In genomic region chr2:20049631-20050030, GRCh38 we compare ENCODE assay signal across 9 cellular contexts. TPM values are rescaled to one million over a fixed set of nuclear protein-coding genes. Genes with fewer than 3 reads are reported as not detected.
A peak's percentile ranks its signal among the peaks of the same experiment; 100 is the strongest.
DNase-seq lines count a peak whose midpoint lies in the region; ATAC-seq and TF ChIP-seq lines count a peak whose summit lies in the region.
"Had no signal": no experiment of that assay in that cellular context is flagged by ENCODE, and none has a peak within 500 bp of the region (broad histone marks: within the 10 kb centered on the region; RNA-seq: fewer than 3 reads in every experiment).

No MANE protein-coding gene starts in this region.

- no peaks in the 10 kb centered on the region for H3K27me3 ChIP-seq in AG04450 (ENCODE audit: control insufficient read depth, insufficient read depth, low read length)
- no peaks in the 10 kb centered on the region for H3K27me3 ChIP-seq in mesendoderm (ENCODE audit: insufficient read depth, low read length, poor library complexity)

- peaks cover 5% of the 10 kb centered on the region for H3K36me3 Mint-ChIP-seq in MCF 10A (ENCODE audit: insufficient read depth, unreplicated experiment)

- H3K4me3 ChIP-seq in AG04450 (ENCODE audit: low read depth, low read length) (peak overlapping the region; percentile 97), mesendoderm (ENCODE audit: low read length) (peak overlapping the region; percentile 96)

- in situ Hi-C loops in KBM-7 (cut with MboI; ENCODE audit: low pct_unique_long_range_greater_than_20kb, low sequenced_read_pairs): no loop called here

- WGBS in mesendoderm (ENCODE audit: extremely low coverage, insufficient coverage, low lambda C conversion rate): no CpG with 5 or more reads among the region's 3 CpGs

- H4K8ac ChIP-seq in mesendoderm (ENCODE audit: low read depth, low read length): no peak overlapping the region

- no peak for ATAC-seq in HG03139 (IDR thresholded peaks at IDR 0.05; ENCODE audit: unreplicated experiment)
- ATAC-seq in HG03432 (IDR thresholded peaks at IDR 0.05; ENCODE audit: unreplicated experiment): no peak

- TF ChIP-seq CTCF in AG04450 (IDR thresholded peaks at IDR 0.05; ENCODE audit: low read depth, low read length) (no peak), MCF 10A (IDR thresholded peaks at IDR 0.05; ENCODE audit: unreplicated experiment) (no peak)

- H3K4me3 Mint-ChIP-seq in MCF 10A (ENCODE audit: unreplicated experiment): no peak overlapping the region

- H3K79me1 ChIP-seq in mesendoderm (ENCODE audit: low read length): no peaks in the 10 kb centered on the region

- no peak overlapping the region for H2AK5ac ChIP-seq in mesendoderm (ENCODE audit: low read length)

- POLR2A ChIA-PET in AG04450 (lab: Yijun Ruan, JAX): interaction anchor here (1.1 to 4.6 kb wide), 3 partner anchors 21 to 45 kb away, joined by 3 to 44 read pairs (median 33); no protein-coding TSS in a partner anchor
- POLR2A ChIA-PET in MCF 10A (lab: Yijun Ruan, JAX): interaction anchor here (0.7 to 11.8 kb wide), 13 partner anchors 11 to 182 kb away, joined by 3 to 522 read pairs (median 9); partner anchors contain the start of genes SDC1 and WDR35

- intact Hi-C loops in MCF 10A (cut with micrococcal nuclease): loop anchor here (1.0 to 2.0 kb wide), 3 partner anchors 34 to 93 kb away; no protein-coding TSS in a partner anchor

- H3K9ac ChIP-seq in mesendoderm (ENCODE audit: low read length): peak overlapping the region; percentile 98

- H3K27ac ChIP-seq in AG04450 (ENCODE audit: low read depth, low read length) (peak overlapping the region; percentile 43), mesendoderm (ENCODE audit: low read depth, low read length) (peak overlapping the region; percentile 66)

- H3K18ac ChIP-seq in mesendoderm (ENCODE audit: low read length): peak overlapping the region; percentile 64

- no peak overlapping the region for H3K27ac Mint-ChIP-seq in MCF 10A (ENCODE audit: low read depth, unreplicated experiment)

- no peaks in the 10 kb centered on the region for H3K9me3 Mint-ChIP-seq in MCF 10A (ENCODE audit: unreplicated experiment)

- peaks cover 24% of the 10 kb centered on the region for H3K4me1 Mint-ChIP-seq in MCF 10A (ENCODE audit: insufficient read depth, unreplicated experiment)

- H3K4me1 ChIP-seq in mesendoderm (ENCODE audit: control insufficient read depth, low read depth, low read length): no peaks in the 10 kb centered on the region

- DNase-seq in AG04450 (ENCODE audit: low read depth, low spot score) (no peak), KBM-7 (peak; percentile 69), MCF 10A (ENCODE audit: unreplicated experiment) (peak; percentile 27), mesendoderm (peak; percentile 38), DMS53 treated with DMSO at 0.1 percent for 48 hours (lab: John Stamatoyannopoulos, UW; ENCODE audit: unreplicated experiment) (no peak)
- no peak for DNase-seq in stimulated activated CD4-positive, alpha-beta T cell treated with anti-CD3 and anti-CD28 coated beads, Interleukin-2, amount 100 ng/mL, for 48 hours
- DNase-seq: NCI-H774 had no signal

- CTCF ChIA-PET in AG04450 (lab: Charles Lee): interaction anchor here (1.0 to 4.4 kb wide), 3 partner anchors 14 to 45 kb away, joined by 3 to 34 read pairs (median 16); no protein-coding TSS in a partner anchor
- CTCF ChIA-PET in MCF 10A (lab: Yijun Ruan, JAX): interaction anchor here (0.8 to 3.7 kb wide), 6 partner anchors 19 to 241 kb away, joined by 3 to 33 read pairs (median 4); no protein-coding TSS in a partner anchor

- no peak overlapping the region for H3K4ac ChIP-seq in mesendoderm (ENCODE audit: low read depth, low read length)

- peak overlapping the region; percentile 8 for H2BK5ac ChIP-seq in mesendoderm (ENCODE audit: low read length)

- no peaks in the 10 kb centered on the region for H3K27me3 Mint-ChIP-seq in MCF 10A (ENCODE audit: insufficient read depth, unreplicated experiment)

- H2BK120ac ChIP-seq in mesendoderm (ENCODE audit: low read depth, low read length): no peak overlapping the region

- H2BK15ac ChIP-seq in mesendoderm (replicated peaks; ENCODE audit: low read depth): no peak overlapping the region

- H3K36me3 ChIP-seq in mesendoderm (ENCODE audit: control insufficient read depth, insufficient read depth, low read length): no peaks in the 10 kb centered on the region

- H3K9me3 ChIP-seq in AG04450 (ENCODE audit: control insufficient read depth, insufficient read depth, low read length): no peaks in the 10 kb centered on the region

- peaks cover 53% of the 10 kb centered on the region for H3K79me2 ChIP-seq in mesendoderm (ENCODE audit: control insufficient read depth, insufficient read depth, low read length)

- peak overlapping the region; percentile 96 for H3K56ac ChIP-seq in mesendoderm (ENCODE audit: low read length)

- no peak overlapping the region for H4K5ac ChIP-seq in mesendoderm (ENCODE audit: low read length)

- TSS peak; percentile 23 for BruUV-seq in MCF 10A (replicated peaks; lab: Mats Ljungman, UMichigan)

- peak overlapping the region; percentile 83 for H3K4me2 ChIP-seq in mesendoderm (ENCODE audit: low read length)

- no peak overlapping the region for H3K23ac ChIP-seq in mesendoderm (ENCODE audit: low read length)

RNA-seq across cellular contexts. Expression of gene LAPTM4A, which starts 1.8 kb away (rescaled TPM):
- 1,309 and 1,416 TPM in 2 replicates for polyA plus RNA-seq in AG04450 (2011; rRNA removed)
- polyA minus RNA-seq in AG04450 (2011; rRNA and poly(A)+ RNA removed): 285 and 391 TPM in 2 replicates
- 145 and 160 TPM in 2 replicates for total RNA-seq in MCF 10A (2022)
- polyA plus RNA-seq in mesendoderm (2013, experiment 1 of 2): 350 TPM
- polyA plus RNA-seq in mesendoderm (2013, experiment 2 of 2): 343 TPM

RNA-seq across cellular contexts. Expression of gene MATN3, which starts 37.2 kb away (rescaled TPM):
- polyA plus RNA-seq in AG04450 (2011; rRNA removed): 2.7 and 3.0 TPM in 2 replicates
- 1.4 and 1.6 TPM in 2 replicates for polyA minus RNA-seq in AG04450 (2011; rRNA and poly(A)+ RNA removed)
- total RNA-seq in MCF 10A (2022): 0.83 and 0.98 TPM in 2 replicates
- polyA plus RNA-seq in mesendoderm (2013, experiment 1 of 2): 17.0 TPM
- 17.9 TPM for polyA plus RNA-seq in mesendoderm (2013, experiment 2 of 2)

RNA-seq across cellular contexts. Expression of gene WDR35, which starts 59.7 kb away (rescaled TPM):
- 6.7 and 9.1 TPM in 2 replicates for polyA plus RNA-seq in AG04450 (2011; rRNA removed)
- polyA minus RNA-seq in AG04450 (2011; rRNA and poly(A)+ RNA removed): 7.4 and 11.4 TPM in 2 replicates
- total RNA-seq in MCF 10A (2022): 13.2 and 17.5 TPM in 2 replicates
- polyA plus RNA-seq in mesendoderm (2013, experiment 1 of 2): 7.8 TPM
- 7.5 TPM for polyA plus RNA-seq in mesendoderm (2013, experiment 2 of 2)

Comparison
In these comparisons a context has a peak if more than half of its experiments do, and no peak if none do; other contexts are left out.
1. DNase-seq: peak in KBM-7 (single experiment), MCF 10A (single experiment) and mesendoderm (single experiment); none in AG04450 (single experiment), DMS53 treated with DMSO at 0.1 percent for 48 hours (single experiment) and stimulated activated CD4-positive, alpha-beta T cell treated with anti-CD3 and anti-CD28 coated beads, Interleukin-2, amount 100 ng/mL, for 48 hours (0 of 2).